ENCODE assay signal across 1 cellular context in genomic region chr5:30736642-30737041, GRCh38.
TF ChIP-seq lines count a peak whose summit lies in the region.

No MANE protein-coding gene starts in this region.

TF ChIP-seq in IMR-90, 13 proteins besides CTCF, POLR2A, EP300 and RAD21 (continued from another document):
- TF ChIP-seq RFX5 (IDR thresholded peaks at IDR 0.05; ENCODE audit: low read depth, low read length) (no peak), ELK1 (IDR thresholded peaks at IDR 0.05; ENCODE audit: borderline replicate concordance, low read depth, low read length) (no peak), CHD1 (IDR thresholded peaks at IDR 0.05; ENCODE audit: low read depth, low read length) (no peak), MXI1 (IDR thresholded peaks at IDR 0.05; ENCODE audit: borderline replicate concordance, low read depth, low read length) (no peak), CEBPB (IDR thresholded peaks at IDR 0.05; ENCODE audit: low read depth, low read length) (no peak), BHLHE40 (IDR thresholded peaks at IDR 0.05; ENCODE audit: low read depth, low read length) (no peak), FOS (IDR thresholded peaks at IDR 0.05; ENCODE audit: low read depth, low read length) (no peak), MAZ (IDR thresholded peaks at IDR 0.05; ENCODE audit: borderline replicate concordance, low read depth, low read length) (no peak), NFE2L2 (IDR thresholded peaks at IDR 0.05; ENCODE audit: low read depth, low read length) (no peak), RCOR1 (IDR thresholded peaks at IDR 0.05; ENCODE audit: insufficient replicate concordance, low read length) (no peak)
TF ChIP-seq in IMR-90: peak in this region for 0.
